Comparison of ENCODE assay signal across 8 cellular contexts in genomic region chr11:125110996-125111340, GRCh38. TPM values are rescaled to one million over a fixed set of nuclear protein-coding genes. Genes with fewer than 3 reads are reported as not detected.
DNase-seq lines count a peak whose midpoint lies in the region; ATAC-seq and TF ChIP-seq lines count a peak whose summit lies in the region.

No MANE protein-coding gene starts in this region.

- POLR2A ChIA-PET in activated CD4-positive, alpha-beta T cell treated with anti-CD3 and anti-CD28 coated beads for 36 hours (lab: Charles Lee): no interaction called here

- TF ChIP-seq CTCF in left lung (IDR thresholded peaks at IDR 0.05): no peak

- peak overlapping the region; percentile 93 for H3K4me3 Mint-ChIP-seq in activated CD4-positive, alpha-beta T cell treated with anti-CD3 and anti-CD28 coated beads for 36 hours

- peak overlapping the region; percentile 59 for H3K27ac ChIP-seq in angular gyrus (ENCODE audit: low read depth, low read length)
- peak overlapping the region; percentile 80 to 87 for H3K27ac ChIP-seq in left lung
- peak overlapping the region; percentile 90 for H3K27ac ChIP-seq in subcutaneous abdominal adipose tissue (ENCODE audit: low read depth, low read length)

- peak overlapping the region; percentile 95 for H3K27ac Mint-ChIP-seq in activated CD4-positive, alpha-beta T cell treated with anti-CD3 and anti-CD28 coated beads for 36 hours

- H3K4me1 Mint-ChIP-seq in activated CD4-positive, alpha-beta T cell treated with anti-CD3 and anti-CD28 coated beads for 36 hours: peaks cover 21% of the 10 kb centered on the region

- ATAC-seq in activated CD4-positive, alpha-beta T cell treated with anti-CD3 and anti-CD28 coated beads for 36 hours: no peak
- ATAC-seq in left lung (peak; percentile 36), GM18519 (IDR thresholded peaks at IDR 0.05; ENCODE audit: low FRiP score, unreplicated experiment) (no peak), HG02678 (IDR thresholded peaks at IDR 0.05; ENCODE audit: unreplicated experiment) (no peak)

- H3K4me1 ChIP-seq in left lung: peaks cover 0 to 20% of the 10 kb centered on the region in 2 donors
- H3K4me1 ChIP-seq in subcutaneous abdominal adipose tissue (ENCODE audit: control insufficient read depth in 5 of 5, insufficient read depth in 5 of 5, low read length in 5 of 5): peaks cover 0 to 19% (median 14%) of the 10 kb centered on the region in 5 donors

- H3K36me3 Mint-ChIP-seq in activated CD4-positive, alpha-beta T cell treated with anti-CD3 and anti-CD28 coated beads for 36 hours (ENCODE audit: low read depth): peaks cover 10% of the 10 kb centered on the region

- peak overlapping the region; percentile 58 to 75 for H3K4me3 ChIP-seq in left lung
- peak overlapping the region; percentile 79 to 97 (median 95) for H3K4me3 ChIP-seq in subcutaneous abdominal adipose tissue (ENCODE audit: low read depth in 1 of 5, low read length in 5 of 5)

- CTCF ChIA-PET in activated CD4-positive, alpha-beta T cell treated with anti-CD3 and anti-CD28 coated beads for 36 hours (lab: Charles Lee): interaction anchor here (0.6 to 5.8 kb wide), 4 partner anchors 14 to 253 kb away, joined by 3 to 45 read pairs (median 8); no protein-coding TSS in a partner anchor

- intact Hi-C loops in activated CD4-positive, alpha-beta T cell treated with anti-CD3 and anti-CD28 coated beads for 36 hours (cut with DNase I, micrococcal nuclease): loop anchor here (1.0 to 5.0 kb wide), 15 partner anchors 54 to 1156 kb away; partner anchors contain the start of genes CCDC15 (in 2 of the 2), SIAE (in 2 of the 2), SPA17 (in 2 of the 2) and CDON (in 1 of the 2)
- intact Hi-C loops in left lung (cut with DNase I): no loop called here

- peaks cover 7% of the 10 kb centered on the region for H3K9me3 Mint-ChIP-seq in activated CD4-positive, alpha-beta T cell treated with anti-CD3 and anti-CD28 coated beads for 36 hours (ENCODE audit: low read depth)

- peak overlapping the region; percentile 78 to 97 (median 92) for H3K9ac ChIP-seq in subcutaneous abdominal adipose tissue (ENCODE audit: low read length in 5 of 5)

- no peaks in the 10 kb centered on the region for H3K36me3 ChIP-seq in left lung
- H3K36me3 ChIP-seq in subcutaneous abdominal adipose tissue (ENCODE audit: control insufficient read depth in 5 of 5, insufficient read depth in 5 of 5, low read length in 5 of 5): no peaks in the 10 kb centered on the region

- no peaks in the 10 kb centered on the region for H3K27me3 ChIP-seq in left lung
- H3K27me3 ChIP-seq in subcutaneous abdominal adipose tissue (ENCODE audit: control insufficient read depth in 5 of 5, insufficient read depth in 4 of 5, low read length in 5 of 5): no peaks in the 10 kb centered on the region

- no peaks in the 10 kb centered on the region for H3K27me3 Mint-ChIP-seq in activated CD4-positive, alpha-beta T cell treated with anti-CD3 and anti-CD28 coated beads for 36 hours

- H3K9me3 ChIP-seq in left lung (peaks cover 0 to 2% of the 10 kb centered on the region in 2 donors), subcutaneous abdominal adipose tissue (ENCODE audit: control insufficient read depth in 5 of 5, low read length in 5 of 5) (no peaks in the 10 kb centered on the region)

- peak; percentile 31 for DNase-seq in activated CD4-positive, alpha-beta T cell treated with anti-CD3 and anti-CD28 coated beads for 36 hours
- no peak for DNase-seq in activated CD4-positive, alpha-beta T cell treated with anti-CD3 and anti-CD28 coated beads for 1 hour
- DNase-seq in NCI-H1417 (lab: John Stamatoyannopoulos, UW): peak in 2 of 3 experiments; percentile 57 to 92
- no peak for DNase-seq in left lung

RNA-seq across cellular contexts. Expression of gene TMEM218, which starts 0.5 kb away (rescaled TPM):
- total RNA-seq in activated CD4-positive, alpha-beta T cell treated with anti-CD3 and anti-CD28 coated beads for 36 hours: 10 to 100 TPM; 11.3 TPM
- 10 to 100 TPM; 19.9 to 28.1 TPM for total RNA-seq in left lung

RNA-seq across cellular contexts. Expression of gene SLC37A2, which starts 47.9 kb away (rescaled TPM):
- under 1 TPM; 0.41 to 0.76 TPM for total RNA-seq in activated CD4-positive, alpha-beta T cell treated with anti-CD3 and anti-CD28 coated beads for 36 hours
- total RNA-seq in left lung: 10 to 100 TPM; 19.3 to 42.5 TPM

RNA-seq across cellular contexts. Expression of gene PKNOX2, which starts 53.6 kb away (rescaled TPM):
- total RNA-seq in activated CD4-positive, alpha-beta T cell treated with anti-CD3 and anti-CD28 coated beads for 36 hours: not detected
- total RNA-seq in left lung: 10 to 100 TPM in 1 of 2 donors, 1 to 10 TPM in 1; 6.7 to 13.1 TPM

Comparison
In these comparisons a context has a peak if more than half of its experiments do, and no peak if none do; other contexts are left out.
1. DNase-seq: peak in activated CD4-positive, alpha-beta T cell treated with anti-CD3 and anti-CD28 coated beads for 36 hours (single experiment) and NCI-H1417 (2 of 3); none in activated CD4-positive, alpha-beta T cell treated with anti-CD3 and anti-CD28 coated beads for 1 hour (single experiment) and left lung (0 of 2).
2. RNA of gene SLC37A2, which starts 47.9 kb away (total RNA-seq): 19.3 to 42.5 TPM in left lung; 0.41 to 0.76 TPM in activated CD4-positive, alpha-beta T cell treated with anti-CD3 and anti-CD28 coated beads for 36 hours; every median in the first group is over 10 times any median in the second.
3. RNA of gene PKNOX2, which starts 53.6 kb away (total RNA-seq): 6.7 to 13.1 TPM in left lung; not detected in activated CD4-positive, alpha-beta T cell treated with anti-CD3 and anti-CD28 coated beads for 36 hours; every median in the first group is over 4 times any median in the second.
4. intact Hi-C loops: an anchor here in activated CD4-positive, alpha-beta T cell treated with anti-CD3 and anti-CD28 coated beads for 36 hours (1.0 to 5.0 kb wide); none called in left lung.
5. Peak in every context shown above with its lines, with median percentiles within 50 percentile points of each other: H3K27ac ChIP-seq.